8 cellular contexts compared by ENCODE assay signal in genomic region chr1:205811660-205812059, GRCh38.
DNase-seq lines count a peak whose midpoint lies in the region; ATAC-seq and TF ChIP-seq lines count a peak whose summit lies in the region.

No MANE protein-coding gene starts in this region.

- peak overlapping the region; percentile 56 for H3K9ac ChIP-seq in rectal smooth muscle tissue (ENCODE audit: low read length)

- TF ChIP-seq CTCF in VCaP (conservative IDR thresholded peaks at IDR 0.05), result no peak

- peaks cover 12% of the 10 kb centered on the region for H3K4me1 ChIP-seq in HAP-1
- peaks cover 28% of the 10 kb centered on the region for H3K4me1 ChIP-seq in rectal smooth muscle tissue (ENCODE audit: control insufficient read depth, insufficient read depth, low read length)

- H3K27me3 ChIP-seq in HAP-1 (ENCODE audit: low read depth) (no peaks in the 10 kb centered on the region), rectal smooth muscle tissue (ENCODE audit: control insufficient read depth, insufficient read depth, low read length) (no peaks in the 10 kb centered on the region)

- H3K36me3 ChIP-seq in HAP-1 (replicated peaks) (peaks cover 17% of the 10 kb centered on the region), rectal smooth muscle tissue (ENCODE audit: control insufficient read depth, insufficient read depth, low read length) (no peaks in the 10 kb centered on the region)

- in situ Hi-C loops in HAP-1 (cut with MboI; ENCODE audit: low sequenced_read_pairs), result no loop called here

- DNase-seq in HAP-1 (ENCODE audit: low spot score in 2 of 2) (peak in 1 of 2 experiments; percentile 34), glomerular visceral epithelial cell (ENCODE audit: extremely low spot score) (peak; percentile 16), LoVo (ENCODE audit: low spot score) (no peak), GOT3 (lab: John Stamatoyannopoulos, UW) (no peak), NCI-H1417 treated with DMSO at 0.1 percent for 48 hours (lab: John Stamatoyannopoulos, UW) (no peak)

- H3K4me3 ChIP-seq in HAP-1, result peak overlapping the region; percentile 94
- H3K4me3 ChIP-seq in rectal smooth muscle tissue (ENCODE audit: low read length), result peak overlapping the region; percentile 87

- ATAC-seq in GM21717 (IDR thresholded peaks at IDR 0.05; ENCODE audit: unreplicated experiment), result no peak

- no peaks in the 10 kb centered on the region for H3K9me3 ChIP-seq in HAP-1

- H3K27ac ChIP-seq in VCaP, result peak overlapping the region; percentile 78; the same call in 1 of the 2 replicates
- peak overlapping the region; percentile 85 for H3K27ac ChIP-seq in rectal smooth muscle tissue (ENCODE audit: low read depth, low read length)
